ENCODE assay signal across 8 cellular contexts in genomic region chr11:84720706-84721402, GRCh38.
A peak's percentile ranks its signal among the peaks of the same experiment; 100 is the strongest.
DNase-seq lines count a peak whose midpoint lies in the region; ATAC-seq, FAIRE-seq and TF ChIP-seq lines count a peak whose summit lies in the region.

No MANE protein-coding gene starts in this region.

- H3K4me1 Mint-ChIP-seq in MCF 10A (ENCODE audit: insufficient read depth, unreplicated experiment) (no peaks in the 10 kb centered on the region), astrocyte (ENCODE audit: low read depth, unreplicated experiment) (peaks cover 9% of the 10 kb centered on the region)

- CTCF ChIA-PET in MCF 10A (lab: Yijun Ruan, JAX): no interaction called here

- no peak overlapping the region for H3K4me3 Mint-ChIP-seq in MCF 10A (ENCODE audit: unreplicated experiment)
- peak overlapping the region; percentile 86 for H3K4me3 Mint-ChIP-seq in astrocyte (ENCODE audit: unreplicated experiment)

- H3K27me3 ChIP-seq in breast epithelium (no peaks in the 10 kb centered on the region), astrocyte (ENCODE audit: insufficient read depth, low read length) (peaks cover 15% of the 10 kb centered on the region), stomach smooth muscle (ENCODE audit: control insufficient read depth in 1 of 2, insufficient read depth in 2 of 2, low read length in 2 of 2) (no peaks in the 10 kb centered on the region)

- H3K27me3 Mint-ChIP-seq in MCF 10A (ENCODE audit: insufficient read depth, unreplicated experiment) (peaks cover 43% of the 10 kb centered on the region), astrocyte (ENCODE audit: low read depth, unreplicated experiment) (peaks cover 9% of the 10 kb centered on the region)

- peak; percentile 62 for ATAC-seq in left lobe of liver
- ATAC-seq in GM21360 (IDR thresholded peaks at IDR 0.05; ENCODE audit: unreplicated experiment): no peak
- no peak for ATAC-seq in HG03045 (IDR thresholded peaks at IDR 0.05; ENCODE audit: unreplicated experiment)
- ATAC-seq in HG03520 (IDR thresholded peaks at IDR 0.05; ENCODE audit: unreplicated experiment): no peak

- H3K27ac Mint-ChIP-seq in MCF 10A (ENCODE audit: low read depth, unreplicated experiment) (no peak overlapping the region), astrocyte (ENCODE audit: unreplicated experiment) (no peak overlapping the region)

- TF ChIP-seq POLR2A in breast epithelium (IDR thresholded peaks at IDR 0.05): no peak

- no peaks in the 10 kb centered on the region for H3K36me3 ChIP-seq in breast epithelium
- no peaks in the 10 kb centered on the region for H3K36me3 ChIP-seq in astrocyte (ENCODE audit: insufficient read depth, low read length)
- H3K36me3 ChIP-seq in stomach smooth muscle (ENCODE audit: control insufficient read depth in 2 of 2, insufficient read depth in 2 of 2, low read length in 2 of 2): no peaks in the 10 kb centered on the region

- H3K36me3 Mint-ChIP-seq in MCF 10A (ENCODE audit: insufficient read depth, unreplicated experiment) (no peaks in the 10 kb centered on the region), astrocyte (ENCODE audit: low read depth, unreplicated experiment) (no peaks in the 10 kb centered on the region)

- H3K4me2 ChIP-seq in astrocyte (ENCODE audit: low read length): peak overlapping the region; percentile 87

- H3K9ac ChIP-seq in astrocyte (ENCODE audit: low read length): peak overlapping the region; percentile 1
- H3K9ac ChIP-seq in stomach smooth muscle (ENCODE audit: low read length in 2 of 2): peak overlapping the region; percentile 48 to 54

- BruUV-seq in MCF 10A (replicated peaks; lab: Mats Ljungman, UMichigan): no TSS peak

- no peaks in the 10 kb centered on the region for H4K20me1 ChIP-seq in astrocyte (ENCODE audit: insufficient read depth, low read length)

- FAIRE-seq in astrocyte (lab: Jason Lieb, UNC): no peak

- H3K27ac ChIP-seq in breast epithelium: peak overlapping the region in 1 of 2 donors; percentile 27
- H3K27ac ChIP-seq in astrocyte (ENCODE audit: low read depth, low read length): no peak overlapping the region
- no peak overlapping the region for H3K27ac ChIP-seq in stomach smooth muscle (ENCODE audit: low read length)

- DNase-seq in breast epithelium (ENCODE audit: low spot score in 2 of 2) (no peak), MCF 10A (ENCODE audit: unreplicated experiment) (no peak), astrocyte (ENCODE audit: low read depth) (no peak), left lobe of liver (ENCODE audit: low spot score) (no peak)

- H3K4me3 ChIP-seq in breast epithelium (peak overlapping the region; percentile 53 to 73 (median 56)), astrocyte (ENCODE audit: insufficient read depth, low read depth, low read length) (peak overlapping the region; percentile 53), stomach smooth muscle (ENCODE audit: low read length in 2 of 2) (peak overlapping the region; percentile 72 to 81)

- H3K4me1 ChIP-seq in breast epithelium (no peaks in the 10 kb centered on the region), astrocyte (ENCODE audit: insufficient read depth, low read length) (peaks cover 3% of the 10 kb centered on the region), stomach smooth muscle (ENCODE audit: control insufficient read depth, insufficient read depth, low read length) (peaks cover 7% of the 10 kb centered on the region)

- no peaks in the 10 kb centered on the region for H3K79me2 ChIP-seq in astrocyte (ENCODE audit: insufficient read depth, low read length)

- H3K9me3 Mint-ChIP-seq in MCF 10A (ENCODE audit: unreplicated experiment): no peaks in the 10 kb centered on the region
- H3K9me3 Mint-ChIP-seq in astrocyte (ENCODE audit: unreplicated experiment): no peaks in the 10 kb centered on the region

- H2AFZ ChIP-seq in astrocyte (ENCODE audit: low read depth, low read length): peak overlapping the region; percentile 80

- TF ChIP-seq CTCF in breast epithelium (IDR thresholded peaks at IDR 0.05): no peak
- TF ChIP-seq CTCF in MCF 10A (IDR thresholded peaks at IDR 0.05; ENCODE audit: unreplicated experiment): no peak
- no peak for TF ChIP-seq CTCF in astrocyte (IDR thresholded peaks at IDR 0.05; ENCODE audit: insufficient read depth, low read depth, low read length)

- POLR2A ChIA-PET in MCF 10A (lab: Yijun Ruan, JAX): no interaction called here

- intact Hi-C loops in breast epithelium (cut with DNase I; ENCODE audit: low total_unique reads) (no loop called here), MCF 10A (cut with micrococcal nuclease) (no loop called here)

- no peaks in the 10 kb centered on the region for H3K9me3 ChIP-seq in breast epithelium
- H3K9me3 ChIP-seq in astrocyte (ENCODE audit: insufficient read depth, low read depth, low read length): no peaks in the 10 kb centered on the region
- H3K9me3 ChIP-seq in stomach smooth muscle (ENCODE audit: control insufficient read depth in 2 of 2, low read length in 2 of 2): no peaks in the 10 kb centered on the region
